ENCODE assay signal across 7 cellular contexts in the genomic region with DNA sequence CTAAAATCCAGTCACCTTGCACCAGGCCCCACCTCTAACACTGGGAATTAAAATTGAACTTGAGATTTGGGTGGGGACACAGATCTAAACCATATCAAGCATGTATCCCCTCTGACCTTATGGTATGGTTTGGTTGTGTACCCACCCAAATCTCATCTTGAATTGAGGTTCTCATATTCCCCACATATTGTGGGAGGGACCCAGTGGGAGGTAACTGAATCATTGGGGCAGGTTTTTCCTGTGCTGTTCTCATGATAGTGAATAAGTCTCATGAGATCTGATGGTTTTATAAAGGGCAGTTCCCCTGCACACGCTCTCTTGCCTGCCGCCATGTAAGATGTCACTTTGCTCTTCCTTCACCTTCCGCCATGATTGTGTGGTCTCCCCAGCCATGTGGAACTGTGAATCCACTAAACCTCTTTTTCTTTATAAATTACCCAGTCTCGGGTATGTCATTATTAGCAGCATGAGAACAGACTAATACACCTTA. TPM values are rescaled to one million over a fixed set of nuclear protein-coding genes. Genes with fewer than 3 reads are reported as not detected.
A peak's percentile ranks its signal among the peaks of the same experiment; 100 is the strongest.
DNase-seq lines count a peak whose midpoint lies in the region; ATAC-seq and TF ChIP-seq lines count a peak whose summit lies in the region.
"Not testable (repeated sequence)": the region's sequence is repeated elsewhere in the genome, so short reads cannot be mapped to it uniquely, and the experiment has no call there.

No MANE protein-coding gene starts in this region.

- H3K27me3 Mint-ChIP-seq in IgD-negative memory B cell; activated T-cell treated with anti-CD3 and anti-CD28 coated beads, Interleukin-2, amount 50 U/mL, for 24 hours; activated naive CD8-positive, alpha-beta T cell treated with anti-CD3 and anti-CD28 coated beads, Interleukin-2, amount 50 U/mL, for 24 hours; stimulated activated naive CD8-positive, alpha-beta T cell treated with anti-CD3 and anti-CD28 coated beads, Interleukin-15, Interleukin-2, amounts not matched to agents 100 ng/mL and 50 ng/mL, for 24 hours: not testable (repeated sequence)

- not testable (repeated sequence) for DNase-seq in AG04450 (ENCODE audit: low read depth, low spot score); activated T-cell treated with anti-CD3 and anti-CD28 coated beads, Interleukin-2, amount 50 U/mL, for 24 hours; activated naive CD8-positive, alpha-beta T cell treated with anti-CD3 and anti-CD28 coated beads, Interleukin-2, amount 50 U/mL, for 24 hours; trophoblast cell
- peak; percentile 34 for DNase-seq in esophagus muscularis mucosa (ENCODE audit: extremely low spot score)

- H3K79me1 ChIP-seq in trophoblast cell (ENCODE audit: low read length): not testable (repeated sequence)

- H3K27ac ChIP-seq in AG04450 (ENCODE audit: low read depth, low read length) (peak overlapping the region; percentile 77), esophagus muscularis mucosa (replicated peaks in 1 of 4) (peak overlapping the region; percentile 71 to 82 (median 73))
- not testable (repeated sequence) for H3K27ac ChIP-seq in trophoblast cell (ENCODE audit: low read depth, low read length)

- not testable (repeated sequence) for H2BK12ac ChIP-seq in trophoblast cell (ENCODE audit: low read length)

- H3K4me3 Mint-ChIP-seq in IgD-negative memory B cell: peak overlapping the region; percentile 6 to 83 (median 70)
- H3K4me3 Mint-ChIP-seq in activated T-cell treated with anti-CD3 and anti-CD28 coated beads, Interleukin-2, amount 50 U/mL, for 24 hours; stimulated activated naive CD8-positive, alpha-beta T cell treated with anti-CD3 and anti-CD28 coated beads, Interleukin-15, Interleukin-2, amounts not matched to agents 100 ng/mL and 50 ng/mL, for 24 hours: not testable (repeated sequence)
- peak overlapping the region; percentile 52 for H3K4me3 Mint-ChIP-seq in activated naive CD8-positive, alpha-beta T cell treated with anti-CD3 and anti-CD28 coated beads, Interleukin-2, amount 50 U/mL, for 24 hours

- not testable (repeated sequence) for H3K14ac ChIP-seq in trophoblast cell (ENCODE audit: low read length)

- intact Hi-C loops in esophagus muscularis mucosa (cut with DNase I): not testable (repeated sequence)

- not testable (repeated sequence) for ATAC-seq in activated naive CD8-positive, alpha-beta T cell treated with anti-CD3 and anti-CD28 coated beads, Interleukin-2, amount 50 U/mL, for 24 hours

- H2AK5ac ChIP-seq in trophoblast cell (ENCODE audit: low read length): not testable (repeated sequence)

- H3K27ac Mint-ChIP-seq in IgD-negative memory B cell: peak overlapping the region; percentile 57 to 98 (median 85)
- peak overlapping the region; percentile 79 for H3K27ac Mint-ChIP-seq in activated T-cell treated with anti-CD3 and anti-CD28 coated beads, Interleukin-2, amount 50 U/mL, for 24 hours
- H3K27ac Mint-ChIP-seq in activated naive CD8-positive, alpha-beta T cell treated with anti-CD3 and anti-CD28 coated beads, Interleukin-2, amount 50 U/mL, for 24 hours: peak overlapping the region; percentile 85
- peak overlapping the region; percentile 79 for H3K27ac Mint-ChIP-seq in stimulated activated naive CD8-positive, alpha-beta T cell treated with anti-CD3 and anti-CD28 coated beads, Interleukin-15, Interleukin-2, amounts not matched to agents 100 ng/mL and 50 ng/mL, for 24 hours

- peaks cover 36 to 84% (median 69%) of the 10 kb centered on the region in 4 donors for H3K4me1 ChIP-seq in esophagus muscularis mucosa
- not testable (repeated sequence) for H3K4me1 ChIP-seq in trophoblast cell (ENCODE audit: control insufficient read depth in 1 of 2, insufficient read depth in 2 of 2, low read length in 2 of 2)

- CTCF ChIA-PET in AG04450 (lab: Charles Lee): not testable (repeated sequence)

- TF ChIP-seq CTCF in AG04450 (IDR thresholded peaks at IDR 0.05; ENCODE audit: low read depth, low read length); esophagus muscularis mucosa (IDR thresholded peaks at IDR 0.05): not testable (repeated sequence)

- H3K9ac ChIP-seq in trophoblast cell (ENCODE audit: low read length): not testable (repeated sequence)

- H3K23ac ChIP-seq in trophoblast cell (ENCODE audit: low read length): not testable (repeated sequence)

- H3K4me2 ChIP-seq in trophoblast cell (ENCODE audit: low read length): not testable (repeated sequence)

- peak overlapping the region; percentile 9 for H3K4ac ChIP-seq in trophoblast cell (ENCODE audit: low read depth, low read length)

- not testable (repeated sequence) for TF ChIP-seq POLR2A in esophagus muscularis mucosa (IDR thresholded peaks at IDR 0.05; ENCODE audit: low read depth)

- 91% methylated on average over 4 of the region's 4 CpGs for WGBS in esophagus muscularis mucosa
- no CpG with 5 or more reads among the region's 4 CpGs for WGBS in trophoblast cell (ENCODE audit: extremely low coverage, insufficient coverage, insufficient read length)

- H3K27me3 ChIP-seq in AG04450 (ENCODE audit: control insufficient read depth, insufficient read depth, low read length); esophagus muscularis mucosa; trophoblast cell (ENCODE audit: insufficient read depth, low read length): not testable (repeated sequence)

- not testable (repeated sequence) for H4K8ac ChIP-seq in trophoblast cell (ENCODE audit: low read depth, low read length)

- not testable (repeated sequence) for H3K4me3 ChIP-seq in AG04450 (ENCODE audit: low read depth, low read length); esophagus muscularis mucosa; trophoblast cell (ENCODE audit: low read depth, low read length)

- H3K18ac ChIP-seq in trophoblast cell (ENCODE audit: low read length): not testable (repeated sequence)

- not testable (repeated sequence) for H3K9me3 ChIP-seq in AG04450 (ENCODE audit: control insufficient read depth, insufficient read depth, low read length); esophagus muscularis mucosa; trophoblast cell (ENCODE audit: insufficient read depth, low read depth, low read length)

- H3K79me2 ChIP-seq in trophoblast cell (ENCODE audit: control insufficient read depth, insufficient read depth, low read length, poor library complexity): not testable (repeated sequence)

- H2AFZ ChIP-seq in trophoblast cell (ENCODE audit: insufficient read depth, low read length, poor library complexity): not testable (repeated sequence)

- not testable (repeated sequence) for H2BK120ac ChIP-seq in trophoblast cell (ENCODE audit: insufficient read depth, low read length, poor library complexity)

- POLR2A ChIA-PET in AG04450 (lab: Yijun Ruan, JAX): interaction anchor here (0.6 to 1.4 kb wide), 2 partner anchors 15 to 133 kb away, joined by 3 read pairs; no protein-coding TSS in a partner anchor

- not testable (repeated sequence) for H4K91ac ChIP-seq in trophoblast cell (ENCODE audit: low read depth, low read length)

- TF ChIP-seq EP300 in esophagus muscularis mucosa (IDR thresholded peaks at IDR 0.05): not testable (repeated sequence)

- not testable (repeated sequence) for H2BK5ac ChIP-seq in trophoblast cell (ENCODE audit: low read depth, low read length, poor library complexity)

- H3K4me1 Mint-ChIP-seq in IgD-negative memory B cell: peaks cover 67 to 79% (median 79%) of the 10 kb centered on the region in 3 donors
- peaks cover 71% of the 10 kb centered on the region for H3K4me1 Mint-ChIP-seq in activated T-cell treated with anti-CD3 and anti-CD28 coated beads, Interleukin-2, amount 50 U/mL, for 24 hours (ENCODE audit: low read depth)
- peaks cover 75% of the 10 kb centered on the region for H3K4me1 Mint-ChIP-seq in activated naive CD8-positive, alpha-beta T cell treated with anti-CD3 and anti-CD28 coated beads, Interleukin-2, amount 50 U/mL, for 24 hours
- peaks cover 81% of the 10 kb centered on the region for H3K4me1 Mint-ChIP-seq in stimulated activated naive CD8-positive, alpha-beta T cell treated with anti-CD3 and anti-CD28 coated beads, Interleukin-15, Interleukin-2, amounts not matched to agents 100 ng/mL and 50 ng/mL, for 24 hours (ENCODE audit: low read depth)

- not testable (repeated sequence) for H3K36me3 ChIP-seq in esophagus muscularis mucosa; trophoblast cell (ENCODE audit: control insufficient read depth in 1 of 2, insufficient read depth in 2 of 2, low read length in 2 of 2)

- not testable (repeated sequence) for H4K12ac ChIP-seq in trophoblast cell (ENCODE audit: low read depth, low read length)

- H3K9me3 Mint-ChIP-seq in IgD-negative memory B cell: peaks cover 1 to 14% (median 4%) of the 10 kb centered on the region in 3 donors
- H3K9me3 Mint-ChIP-seq in activated T-cell treated with anti-CD3 and anti-CD28 coated beads, Interleukin-2, amount 50 U/mL, for 24 hours: peaks cover 15% of the 10 kb centered on the region
- H3K9me3 Mint-ChIP-seq in activated naive CD8-positive, alpha-beta T cell treated with anti-CD3 and anti-CD28 coated beads, Interleukin-2, amount 50 U/mL, for 24 hours: peaks cover 28% of the 10 kb centered on the region
- peaks cover 26% of the 10 kb centered on the region for H3K9me3 Mint-ChIP-seq in stimulated activated naive CD8-positive, alpha-beta T cell treated with anti-CD3 and anti-CD28 coated beads, Interleukin-15, Interleukin-2, amounts not matched to agents 100 ng/mL and 50 ng/mL, for 24 hours

- not testable (repeated sequence) for H3K36me3 Mint-ChIP-seq in IgD-negative memory B cell
- peaks cover 47% of the 10 kb centered on the region for H3K36me3 Mint-ChIP-seq in activated T-cell treated with anti-CD3 and anti-CD28 coated beads, Interleukin-2, amount 50 U/mL, for 24 hours (ENCODE audit: low read depth)
- peaks cover 43% of the 10 kb centered on the region for H3K36me3 Mint-ChIP-seq in activated naive CD8-positive, alpha-beta T cell treated with anti-CD3 and anti-CD28 coated beads, Interleukin-2, amount 50 U/mL, for 24 hours (ENCODE audit: low read depth)
- peaks cover 41% of the 10 kb centered on the region for H3K36me3 Mint-ChIP-seq in stimulated activated naive CD8-positive, alpha-beta T cell treated with anti-CD3 and anti-CD28 coated beads, Interleukin-15, Interleukin-2, amounts not matched to agents 100 ng/mL and 50 ng/mL, for 24 hours (ENCODE audit: low read depth)

RNA-seq across cellular contexts. Expression of a gene that starts 38.7 kb away (rescaled TPM):
- polyA plus RNA-seq in AG04450 (2011; rRNA removed) (41.4 and 45.5 TPM in 2 replicates), IgD-negative memory B cell (42.5 TPM)
- polyA minus RNA-seq in AG04450 (2011; rRNA and poly(A)+ RNA removed): 78.0 and 78.2 TPM in 2 replicates
- total RNA-seq in esophagus muscularis mucosa: 10 to 100 TPM; 35.3 to 45.3 (median 40.4) TPM
- polyA plus RNA-seq in trophoblast cell (2013): 46.7 TPM in 2 replicates
